18 cellular contexts compared by ENCODE assay signal in the genomic region with DNA sequence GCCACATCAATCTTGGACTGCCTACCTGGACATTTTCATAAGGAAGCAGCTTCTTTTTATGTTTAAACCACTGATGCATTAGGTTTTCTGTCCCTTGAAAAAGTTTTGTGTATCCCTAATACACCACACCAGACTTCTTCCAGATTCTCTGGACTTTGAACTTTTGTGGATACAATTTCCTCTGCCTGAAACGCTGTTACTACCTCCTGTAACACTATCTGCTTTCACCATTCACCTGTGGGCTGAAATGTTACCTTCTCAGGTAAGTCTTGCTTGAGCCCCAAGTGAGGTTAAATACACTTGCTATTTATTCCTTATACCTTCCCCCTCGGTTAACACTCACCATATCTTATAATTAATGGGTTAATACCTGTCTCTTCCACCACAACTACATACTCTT. TPM values are rescaled to one million over a fixed set of nuclear protein-coding genes. Genes with fewer than 3 reads are reported as not detected.
DNase-seq lines count a peak whose midpoint lies in the region; ATAC-seq and TF ChIP-seq lines count a peak whose summit lies in the region.
"Had no signal": no experiment of that assay in that cellular context is flagged by ENCODE, and none has a peak within 500 bp of the region (broad histone marks: within the 10 kb centered on the region; RNA-seq: fewer than 3 reads in every experiment).

No MANE protein-coding gene starts in this region.

- H3K9me3 ChIP-seq in CD8-positive, alpha-beta memory T cell (ENCODE audit: low read length) = no peaks in the 10 kb centered on the region
- H3K9me3 ChIP-seq in Peyer's patch (peaks cover 0 to 4% (median 0%) of the 10 kb centered on the region in 4 donors), gastrocnemius medialis (no peaks in the 10 kb centered on the region)
- H3K9me3 ChIP-seq: left lung, upper lobe of left lung had no signal

- in situ Hi-C loops in gastrocnemius medialis (cut with MboI; ENCODE audit: low sequenced_read_pairs in 4 of 4) = no loop called here

- H3K4me1 Mint-ChIP-seq in CD8-positive, alpha-beta memory T cell = peaks cover 60 to 78% (median 72%) of the 10 kb centered on the region in 3 donors
- H3K4me1 Mint-ChIP-seq in glutamatergic neuron (ENCODE audit: low read depth, unreplicated experiment) (peaks cover 19% of the 10 kb centered on the region), endothelial cell (ENCODE audit: unreplicated experiment) (peaks cover 21% of the 10 kb centered on the region)

- H3K27ac Mint-ChIP-seq in CD8-positive, alpha-beta memory T cell = peak overlapping the region in 6 of 8 donors; percentile 24 to 86 (median 52)
- H3K27ac Mint-ChIP-seq in glutamatergic neuron (ENCODE audit: unreplicated experiment) = peak overlapping the region; percentile 34
- H3K27ac Mint-ChIP-seq in endothelial cell (ENCODE audit: unreplicated experiment) = no peak overlapping the region
- H3K27ac Mint-ChIP-seq: B cell; stimulated activated naive CD8-positive, alpha-beta T cell treated with anti-CD3 and anti-CD28 coated beads, Interleukin-15, Interleukin-2, amounts not matched to agents 100 ng/mL and 50 ng/mL, for 24 hours had no signal

- intact Hi-C loops in gastrocnemius medialis (cut with DNase I; ENCODE audit: low total_unique reads) = loop anchor here (5.0 kb wide), 2 partner anchors 77 to 227 kb away; a partner anchor contains a TSS

- H3K9me3 Mint-ChIP-seq in CD8-positive, alpha-beta memory T cell = no peaks in the 10 kb centered on the region
- H3K9me3 Mint-ChIP-seq in glutamatergic neuron (ENCODE audit: unreplicated experiment) = peaks cover 12% of the 10 kb centered on the region
- H3K9me3 Mint-ChIP-seq in endothelial cell (ENCODE audit: unreplicated experiment) = no peaks in the 10 kb centered on the region
- H3K9me3 Mint-ChIP-seq: stimulated activated naive CD8-positive, alpha-beta T cell treated with anti-CD3 and anti-CD28 coated beads, Interleukin-15, Interleukin-2, amounts not matched to agents 100 ng/mL and 50 ng/mL, for 24 hours had no signal

- POLR2A ChIA-PET in CD8-positive, alpha-beta memory T cell (lab: Charles Lee) = interaction anchor here (0.6 kb wide), 1 partner anchor 177 kb away, joined by 3 read pairs; no protein-coding TSS in a partner anchor

- DNase-seq in CD8-positive, alpha-beta memory T cell = no peak
- DNase-seq in Peyer's patch (no peak), glutamatergic neuron (no peak), gastrocnemius medialis (no peak), NK-92 (lab: John Stamatoyannopoulos, UW; ENCODE audit: unreplicated experiment) (no peak), cerebellum (ENCODE audit: low spot score) (no peak), endothelial cell (ENCODE audit: low spot score) (no peak)
- DNase-seq: activated CD4-positive, alpha-beta T cell treated with anti-CD3 and anti-CD28 coated beads, Interleukin-2, amount 50 U/mL, for 4 hours; left lung; NCI-H69; PC-3; SIG-M5; T-helper 1 cell; upper lobe of left lung had no signal

- no peaks in the 10 kb centered on the region for H3K36me3 ChIP-seq in CD8-positive, alpha-beta memory T cell (ENCODE audit: insufficient read depth, low read length)
- H3K36me3 ChIP-seq in Peyer's patch = no peaks in the 10 kb centered on the region
- H3K36me3 ChIP-seq in gastrocnemius medialis = no peaks in the 10 kb centered on the region

- H3K4me1 ChIP-seq in CD8-positive, alpha-beta memory T cell (ENCODE audit: insufficient read depth, low read length) = peaks cover 56% of the 10 kb centered on the region
- peaks cover 0 to 66% (median 12%) of the 10 kb centered on the region in 4 donors for H3K4me1 ChIP-seq in Peyer's patch
- H3K4me1 ChIP-seq in gastrocnemius medialis = peaks cover 63 to 69% of the 10 kb centered on the region in 2 donors

- TF ChIP-seq CTCF in Peyer's patch (IDR thresholded peaks at IDR 0.05) (no peak), glutamatergic neuron (IDR thresholded peaks at IDR 0.05; ENCODE audit: partially characterized antibody, unreplicated experiment) (no peak), gastrocnemius medialis (IDR thresholded peaks at IDR 0.05 in 4 of 5, conservative IDR thresholded peaks at IDR 0.05 in 1 of 5) (no peak), endothelial cell (IDR thresholded peaks at IDR 0.05; ENCODE audit: unreplicated experiment) (no peak)

- no peak overlapping the region for H3K27ac ChIP-seq in CD8-positive, alpha-beta memory T cell (ENCODE audit: low read depth, low read length)
- H3K27ac ChIP-seq in Peyer's patch (peak overlapping the region in 3 of 4 donors; percentile 45 to 99 (median 98)), gastrocnemius medialis (peak overlapping the region; percentile 74 to 100 (median 99))
- H3K27ac ChIP-seq: left lung, upper lobe of left lung, VCaP had no signal

- H3K27me3 Mint-ChIP-seq in CD8-positive, alpha-beta memory T cell = peaks cover 0 to 3% of the 10 kb centered on the region in 2 donors
- H3K27me3 Mint-ChIP-seq in glutamatergic neuron (ENCODE audit: unreplicated experiment) (peaks cover 6% of the 10 kb centered on the region), endothelial cell (ENCODE audit: unreplicated experiment) (peaks cover 3% of the 10 kb centered on the region)
- H3K27me3 Mint-ChIP-seq: B cell; stimulated activated naive CD8-positive, alpha-beta T cell treated with anti-CD3 and anti-CD28 coated beads, Interleukin-15, Interleukin-2, amounts not matched to agents 100 ng/mL and 50 ng/mL, for 24 hours had no signal

- CTCF ChIA-PET in CD8-positive, alpha-beta memory T cell (lab: Charles Lee) = no interaction called here

- TF ChIP-seq POLR2A in Peyer's patch (IDR thresholded peaks at IDR 0.05) (peak; percentile 17 to 63), gastrocnemius medialis (IDR thresholded peaks at IDR 0.05) (no peak)

- H3K36me3 Mint-ChIP-seq in CD8-positive, alpha-beta memory T cell = peaks cover 0 to 61% (median 3%) of the 10 kb centered on the region in 3 donors
- H3K36me3 Mint-ChIP-seq in glutamatergic neuron (ENCODE audit: unreplicated experiment) = no peaks in the 10 kb centered on the region
- H3K36me3 Mint-ChIP-seq in endothelial cell (ENCODE audit: low read depth, unreplicated experiment) = peaks cover 4% of the 10 kb centered on the region

- H3K4me3 ChIP-seq in CD8-positive, alpha-beta memory T cell (ENCODE audit: low read length) = no peak overlapping the region
- H3K4me3 ChIP-seq in Peyer's patch (peak overlapping the region in 2 of 4 donors; percentile 90 to 98), gastrocnemius medialis (no peak overlapping the region)
- H3K4me3 ChIP-seq: left lung, upper lobe of left lung had no signal

- ATAC-seq in gastrocnemius medialis = no peak
- ATAC-seq: left lung, PC-3, sciatic nerve had no signal

- H3K4me3 Mint-ChIP-seq in CD8-positive, alpha-beta memory T cell = peak overlapping the region in 6 of 7 donors; percentile 37 to 61 (median 53)
- H3K4me3 Mint-ChIP-seq in glutamatergic neuron (ENCODE audit: unreplicated experiment) (peak overlapping the region; percentile 3), endothelial cell (ENCODE audit: unreplicated experiment) (no peak overlapping the region)
- H3K4me3 Mint-ChIP-seq: B cell had no signal

- no peaks in the 10 kb centered on the region for H3K27me3 ChIP-seq in CD8-positive, alpha-beta memory T cell (ENCODE audit: insufficient read depth, low read length, poor library complexity, severe bottlenecking)
- H3K27me3 ChIP-seq in Peyer's patch (no peaks in the 10 kb centered on the region), gastrocnemius medialis (no peaks in the 10 kb centered on the region)
- H3K27me3 ChIP-seq: left lung, upper lobe of left lung had no signal

RNA-seq across cellular contexts. Expression of a gene that starts 2.7 kb away (rescaled TPM):
- total RNA-seq in CD8-positive, alpha-beta memory T cell = 10 to 100 TPM; 39.6 to 41.2 TPM
- 8.2 TPM for polyA plus RNA-seq in CD8-positive, alpha-beta memory T cell
- 100 to 1,000 TPM; 167 to 754 (median 598) TPM for total RNA-seq in Peyer's patch
- 72.7 TPM for total RNA-seq in glutamatergic neuron (ENCODE audit: unreplicated experiment)
- 10 to 100 TPM; 66.9 to 84.6 (median 73.5) TPM for total RNA-seq in gastrocnemius medialis
- total RNA-seq in cerebellum = 60.2 TPM
- 43.3 TPM for total RNA-seq in endothelial cell (ENCODE audit: unreplicated experiment)

RNA-seq across cellular contexts. Expression of a gene that starts 2.9 kb away (rescaled TPM):
- total RNA-seq in CD8-positive, alpha-beta memory T cell = 10 to 100 TPM; 12.6 to 14.2 TPM
- polyA plus RNA-seq in CD8-positive, alpha-beta memory T cell = 12.9 TPM
- total RNA-seq in Peyer's patch (10 to 100 TPM; 15.7 to 39.9 (median 25.3) TPM), glutamatergic neuron (ENCODE audit: unreplicated experiment) (27.2 TPM), gastrocnemius medialis (10 to 100 TPM in 3 of 4 donors, 1 to 10 TPM in 1; 9.5 to 24.0 (median 18.6) TPM), cerebellum (20.0 TPM), endothelial cell (ENCODE audit: unreplicated experiment) (29.9 TPM)

Comparison
In these comparisons a context has a peak if more than half of its experiments do, and no peak if none do; other contexts are left out.
1. POLR2A ChIP-seq: peak in Peyer's patch (2 of 2); none in gastrocnemius medialis (0 of 2).